ENCODE assay signal across 1 cellular context in the genomic region with DNA sequence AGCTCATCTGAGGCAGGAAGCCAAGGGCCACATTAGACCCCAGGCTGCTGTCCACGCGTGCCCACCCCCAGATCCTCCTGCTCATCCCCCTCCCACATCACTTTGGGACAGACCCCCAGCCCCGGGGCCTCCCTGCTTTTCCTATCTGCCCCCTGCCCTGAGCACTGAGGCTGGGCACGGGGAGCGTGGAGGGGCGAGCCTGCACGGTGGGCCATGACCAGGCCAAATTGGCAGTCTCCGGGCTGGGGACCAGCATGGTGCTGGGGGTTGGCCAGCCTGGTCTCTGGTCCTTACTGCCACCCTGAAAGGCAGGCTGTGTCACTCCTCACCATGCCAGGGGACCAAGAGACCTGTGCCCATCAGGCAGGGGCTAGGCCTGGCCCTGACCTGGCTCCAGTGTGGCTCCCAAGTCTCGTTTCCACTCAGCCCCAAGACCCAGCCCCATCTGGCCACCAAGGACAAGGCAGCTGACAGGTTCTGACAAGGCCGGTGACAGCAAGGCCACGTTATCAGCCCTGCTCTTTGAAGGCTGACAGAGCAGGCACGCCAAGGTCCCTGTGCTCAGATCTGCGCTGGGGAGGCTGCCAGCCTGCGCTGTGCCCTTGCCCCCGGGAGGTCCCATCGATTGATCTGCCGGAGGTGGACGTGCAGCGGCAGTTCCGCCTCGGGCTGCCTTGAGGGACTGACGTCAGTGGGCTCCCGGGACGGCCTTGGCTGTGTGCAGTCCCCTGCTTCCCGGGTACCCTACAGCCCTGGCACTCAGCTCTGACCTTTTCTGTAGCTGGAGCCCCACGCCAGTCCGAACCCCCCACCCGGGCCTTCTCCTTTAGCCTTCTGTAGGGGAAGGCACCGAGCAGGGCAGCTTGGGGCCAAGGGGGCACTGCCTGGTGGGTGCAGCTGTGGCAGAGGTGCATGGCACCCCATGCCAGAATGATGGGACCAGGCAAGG.
A peak's percentile ranks its signal among the peaks of the same experiment; 100 is the strongest.
TF ChIP-seq lines count a peak whose summit lies in the region.

No MANE protein-coding gene starts in this region.

TF ChIP-seq in WTC11, 78 proteins besides CTCF, POLR2A, EP300 and RAD21:
- TF ChIP-seq GABPB1 (CRISPR knock-in tag; IDR thresholded peaks at IDR 0.05) (peak; percentile 41; the same call in 1 of the 2 replicates), ESRRA (CRISPR knock-in tag; IDR thresholded peaks at IDR 0.05; ENCODE audit: borderline replicate concordance) (no peak)
